Comparison of ENCODE assay signal across 8 cellular contexts in the genomic region with DNA sequence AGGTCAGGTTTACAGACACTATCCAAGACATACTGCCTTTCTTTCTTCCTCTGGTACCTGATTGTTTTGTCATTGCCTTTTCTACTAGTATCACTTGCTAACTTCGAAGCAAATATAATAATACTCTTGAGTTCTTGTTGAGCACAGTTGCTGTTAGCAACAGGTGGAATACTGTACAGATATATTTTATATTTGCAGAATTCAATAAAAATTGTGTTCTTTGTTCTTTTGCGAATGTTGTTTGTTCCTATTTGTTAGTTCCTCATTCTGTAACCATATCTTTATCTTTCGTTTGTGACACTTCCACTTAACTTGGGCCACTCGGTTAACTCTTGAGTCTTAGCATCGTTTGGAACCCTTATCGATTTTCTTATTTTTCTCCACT. TPM values are rescaled to one million over a fixed set of nuclear protein-coding genes. Genes with fewer than 3 reads are reported as not detected.
DNase-seq lines count a peak whose midpoint lies in the region; TF ChIP-seq lines count a peak whose summit lies in the region.

No MANE protein-coding gene starts in this region.

- CTCF ChIA-PET in GM10248 (lab: Yijun Ruan, JAX) = interaction anchor here (0.8 to 3.3 kb wide), 9 partner anchors 10 to 1671 kb away, joined by 3 to 15 read pairs (median 5); a partner anchor contains a TSS

- H3K4me3 Mint-ChIP-seq in activated naive CD4-positive, alpha-beta T cell treated with anti-CD3 and anti-CD28 coated beads, Interleukin-2, amount 50 U/mL, for 24 hours = peak overlapping the region; percentile 93

- no peaks in the 10 kb centered on the region for H3K9me3 Mint-ChIP-seq in activated naive CD4-positive, alpha-beta T cell treated with anti-CD3 and anti-CD28 coated beads, Interleukin-2, amount 50 U/mL, for 24 hours

- peak overlapping the region; percentile 97 for H3K4me3 ChIP-seq in WI38 (ENCODE audit: low read depth, low read length)
- H3K4me3 ChIP-seq in iPS-18c (ENCODE audit: insufficient read depth, low read depth, low read length) = peak overlapping the region; percentile 51
- peak overlapping the region; percentile 87 for H3K4me3 ChIP-seq in thymus (ENCODE audit: low read length)

- POLR2A ChIA-PET in GM10248 (lab: Yijun Ruan, JAX) = interaction anchor here (1.2 to 1.3 kb wide), 2 partner anchors 367 to 1818 kb away, joined by 3 to 5 read pairs; a partner anchor contains a TSS

- H3K9me3 ChIP-seq in iPS-18c (ENCODE audit: control insufficient read depth, insufficient read depth, low read length) (no peaks in the 10 kb centered on the region), thymus (ENCODE audit: control insufficient read depth) (no peaks in the 10 kb centered on the region)

- H3K27me3 ChIP-seq in thymus (ENCODE audit: control insufficient read depth, insufficient read depth) = no peaks in the 10 kb centered on the region

- 2% methylated on average over 6 of the region's 6 CpGs for WGBS in thymus

- H3K27me3 Mint-ChIP-seq in activated naive CD4-positive, alpha-beta T cell treated with anti-CD3 and anti-CD28 coated beads, Interleukin-2, amount 50 U/mL, for 24 hours = peaks cover 4% of the 10 kb centered on the region

- H3K36me3 ChIP-seq in thymus (ENCODE audit: control insufficient read depth, insufficient read depth) = peaks cover 6% of the 10 kb centered on the region

- TF ChIP-seq CTCF in WI38 (IDR thresholded peaks at IDR 0.05; ENCODE audit: low read depth, low read length) = no peak
- TF ChIP-seq CTCF in GM10248 (IDR thresholded peaks at IDR 0.05; ENCODE audit: control extremely low read depth, extremely low read depth, low read depth, missing control alignments) = no peak

- H3K36me3 Mint-ChIP-seq in activated naive CD4-positive, alpha-beta T cell treated with anti-CD3 and anti-CD28 coated beads, Interleukin-2, amount 50 U/mL, for 24 hours = peaks cover 5% of the 10 kb centered on the region

- peak overlapping the region; percentile 46 for H3K27ac ChIP-seq in thymus (ENCODE audit: low read depth)

- peaks cover 37% of the 10 kb centered on the region for H3K4me1 Mint-ChIP-seq in activated naive CD4-positive, alpha-beta T cell treated with anti-CD3 and anti-CD28 coated beads, Interleukin-2, amount 50 U/mL, for 24 hours

- peak overlapping the region; percentile 90 for H3K27ac Mint-ChIP-seq in activated naive CD4-positive, alpha-beta T cell treated with anti-CD3 and anti-CD28 coated beads, Interleukin-2, amount 50 U/mL, for 24 hours

- peaks cover 3% of the 10 kb centered on the region for H3K4me1 ChIP-seq in thymus (ENCODE audit: control insufficient read depth, insufficient read depth, low read length)

- DNase-seq in activated naive CD4-positive, alpha-beta T cell treated with anti-CD3 and anti-CD28 coated beads, Interleukin-2, amount 50 U/mL, for 16 hours = no peak
- DNase-seq in activated CD4-positive, CD25-positive, alpha-beta regulatory T cell (lab: John Stamatoyannopoulos, UW) = no peak
- DNase-seq in D341Med (ENCODE audit: low spot score) (no peak), GM10248 (ENCODE audit: extremely low spot score) (no peak)

RNA-seq across cellular contexts. Expression of a gene that starts 0.8 kb away (rescaled TPM):
- polyA plus RNA-seq in thymus = 10.7 TPM

RNA-seq across cellular contexts. Expression of a gene that starts 7.2 kb away (rescaled TPM):
- polyA plus RNA-seq in thymus = 0.23 TPM
